Comparison of ENCODE assay signal across 1 cellular context in the genomic region with DNA sequence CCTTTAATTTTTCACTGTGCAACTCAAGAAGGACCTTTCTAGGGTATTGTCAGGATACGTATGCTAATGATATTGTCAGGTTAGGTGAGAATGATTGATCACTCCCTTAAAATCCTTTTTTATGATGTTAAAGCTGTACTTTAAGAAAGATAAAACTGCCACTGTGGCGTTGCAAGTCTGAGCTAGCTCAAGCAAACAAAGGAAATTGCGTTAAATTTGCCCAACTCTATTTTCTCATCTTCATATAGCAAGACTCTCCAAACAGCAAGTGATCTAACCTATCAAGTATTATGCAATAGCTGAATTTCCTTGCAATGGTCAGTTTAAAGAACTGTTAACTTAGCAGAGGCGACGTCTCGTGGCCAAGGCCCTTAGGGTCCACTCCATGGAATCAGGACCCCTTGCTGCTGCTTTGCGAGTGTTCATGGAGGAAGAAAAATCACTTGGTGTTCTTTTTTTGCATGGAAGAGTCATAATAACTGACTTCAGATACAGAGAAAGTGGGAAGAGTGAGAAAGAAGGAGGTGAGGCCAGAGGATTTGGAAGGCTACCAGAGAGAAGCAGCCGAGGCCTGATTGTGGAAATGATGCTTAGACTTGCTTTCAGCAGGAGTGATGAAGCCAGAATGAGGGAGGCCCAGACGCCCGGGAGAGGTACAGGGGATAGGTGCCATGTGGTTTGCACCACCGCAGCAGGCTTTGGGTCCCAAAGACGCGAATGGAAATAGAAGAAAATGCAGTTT.
TF ChIP-seq lines count a peak whose summit lies in the region.

No MANE protein-coding gene starts in this region.

TF ChIP-seq in GM12878, 131 proteins besides CTCF, POLR2A, EP300 and RAD21 (continued from another document):
- TF ChIP-seq, protein P1, sequence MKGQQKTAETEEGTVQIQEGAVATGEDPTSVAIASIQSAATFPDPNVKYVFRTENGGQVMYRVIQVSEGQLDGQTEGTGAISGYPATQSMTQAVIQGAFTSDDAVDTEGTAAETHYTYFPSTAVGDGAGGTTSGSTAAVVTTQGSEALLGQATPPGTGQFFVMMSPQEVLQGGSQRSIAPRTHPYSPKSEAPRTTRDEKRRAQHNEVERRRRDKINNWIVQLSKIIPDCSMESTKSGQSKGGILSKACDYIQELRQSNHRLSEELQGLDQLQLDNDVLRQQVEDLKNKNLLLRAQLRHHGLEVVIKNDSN (IDR thresholded peaks at IDR 0.05; ENCODE audit: borderline replicate concordance, extremely low read length, insufficient read depth, low read depth, low read length): no peak
- TF ChIP-seq SREBF2 (IDR thresholded peaks at IDR 0.05; ENCODE audit: low read length) (no peak), CHD1 (IDR thresholded peaks at IDR 0.05; ENCODE audit: low read depth, low read length) (0 out of 2 replicates have a peak, but pooled peaks have one; percentile 29), HDAC2 (IDR thresholded peaks at IDR 0.05) (no peak), SUZ12 (IDR thresholded peaks at IDR 0.05; ENCODE audit: unreplicated experiment) (no peak), RBBP5 (conservative IDR thresholded peaks at IDR 0.05) (no peak), SMAD5 (IDR thresholded peaks at IDR 0.05; ENCODE audit: low read depth) (no peak), SUPT20H (IDR thresholded peaks at IDR 0.05; ENCODE audit: borderline replicate concordance, control insufficient read depth, low read depth, low read length) (no peak), PML (IDR thresholded peaks at IDR 0.05; ENCODE audit: low read length) (no peak), WRNIP1 (IDR thresholded peaks at IDR 0.05; ENCODE audit: borderline replicate concordance, low read depth, low read length) (0 out of 2 replicates have a peak, but pooled peaks have one; percentile 14), RFX5 (IDR thresholded peaks at IDR 0.05; ENCODE audit: low read depth, low read length) (no peak), ATF7 (IDR thresholded peaks at IDR 0.05; ENCODE audit: low read depth) (no peak), MTA2 (IDR thresholded peaks at IDR 0.05; ENCODE audit: low read depth) (no peak), HCFC1 (IDR thresholded peaks at IDR 0.05; ENCODE audit: low read length) (no peak), ESRRA (IDR thresholded peaks at IDR 0.05; ENCODE audit: low read length) (no peak), SIN3A (IDR thresholded peaks at IDR 0.05; ENCODE audit: low read depth, low read length) (no peak), BRCA1 (IDR thresholded peaks at IDR 0.05; ENCODE audit: low read depth, low read length) (no peak), PBX3 (IDR thresholded peaks at IDR 0.05; ENCODE audit: insufficient replicate concordance, low read depth, low read length) (no peak), KAT2A (conservative IDR thresholded peaks at IDR 0.05; ENCODE audit: control insufficient read depth, low read depth, low read length) (no peak), HDGF (IDR thresholded peaks at IDR 0.05) (0 out of 2 replicates have a peak, but pooled peaks have one; percentile 36), CREM (IDR thresholded peaks at IDR 0.05; ENCODE audit: low read depth) (no peak), JUNB (IDR thresholded peaks at IDR 0.05) (no peak), ZNF274 (IDR thresholded peaks at IDR 0.05; ENCODE audit: insufficient read depth, insufficient read length) (no peak), ETV6 (conservative IDR thresholded peaks at IDR 0.05 in 1 of 2, IDR thresholded peaks at IDR 0.05 in 1 of 2; ENCODE audit: borderline replicate concordance in 1 of 2, low read depth in 1 of 2) (no peak)
- TF ChIP-seq, protein P2, sequence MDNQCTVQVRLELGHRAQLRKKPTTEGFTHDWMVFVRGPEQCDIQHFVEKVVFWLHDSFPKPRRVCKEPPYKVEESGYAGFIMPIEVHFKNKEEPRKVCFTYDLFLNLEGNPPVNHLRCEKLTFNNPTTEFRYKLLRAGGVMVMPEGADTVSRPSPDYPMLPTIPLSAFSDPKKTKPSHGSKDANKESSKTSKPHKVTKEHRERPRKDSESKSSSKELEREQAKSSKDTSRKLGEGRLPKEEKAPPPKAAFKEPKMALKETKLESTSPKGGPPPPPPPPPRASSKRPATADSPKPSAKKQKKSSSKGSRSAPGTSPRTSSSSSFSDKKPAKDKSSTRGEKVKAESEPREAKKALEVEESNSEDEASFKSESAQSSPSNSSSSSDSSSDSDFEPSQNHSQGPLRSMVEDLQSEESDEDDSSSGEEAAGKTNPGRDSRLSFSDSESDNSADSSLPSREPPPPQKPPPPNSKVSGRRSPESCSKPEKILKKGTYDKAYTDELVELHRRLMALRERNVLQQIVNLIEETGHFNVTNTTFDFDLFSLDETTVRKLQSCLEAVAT (IDR thresholded peaks at IDR 0.05): peak; percentile 66
- TF ChIP-seq, protein P3, sequence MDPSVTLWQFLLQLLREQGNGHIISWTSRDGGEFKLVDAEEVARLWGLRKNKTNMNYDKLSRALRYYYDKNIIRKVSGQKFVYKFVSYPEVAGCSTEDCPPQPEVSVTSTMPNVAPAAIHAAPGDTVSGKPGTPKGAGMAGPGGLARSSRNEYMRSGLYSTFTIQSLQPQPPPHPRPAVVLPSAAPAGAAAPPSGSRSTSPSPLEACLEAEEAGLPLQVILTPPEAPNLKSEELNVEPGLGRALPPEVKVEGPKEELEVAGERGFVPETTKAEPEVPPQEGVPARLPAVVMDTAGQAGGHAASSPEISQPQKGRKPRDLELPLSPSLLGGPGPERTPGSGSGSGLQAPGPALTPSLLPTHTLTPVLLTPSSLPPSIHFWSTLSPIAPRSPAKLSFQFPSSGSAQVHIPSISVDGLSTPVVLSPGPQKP (IDR thresholded peaks at IDR 0.05; ENCODE audit: low read depth, low read length): no peak
- TF ChIP-seq, protein P4, sequence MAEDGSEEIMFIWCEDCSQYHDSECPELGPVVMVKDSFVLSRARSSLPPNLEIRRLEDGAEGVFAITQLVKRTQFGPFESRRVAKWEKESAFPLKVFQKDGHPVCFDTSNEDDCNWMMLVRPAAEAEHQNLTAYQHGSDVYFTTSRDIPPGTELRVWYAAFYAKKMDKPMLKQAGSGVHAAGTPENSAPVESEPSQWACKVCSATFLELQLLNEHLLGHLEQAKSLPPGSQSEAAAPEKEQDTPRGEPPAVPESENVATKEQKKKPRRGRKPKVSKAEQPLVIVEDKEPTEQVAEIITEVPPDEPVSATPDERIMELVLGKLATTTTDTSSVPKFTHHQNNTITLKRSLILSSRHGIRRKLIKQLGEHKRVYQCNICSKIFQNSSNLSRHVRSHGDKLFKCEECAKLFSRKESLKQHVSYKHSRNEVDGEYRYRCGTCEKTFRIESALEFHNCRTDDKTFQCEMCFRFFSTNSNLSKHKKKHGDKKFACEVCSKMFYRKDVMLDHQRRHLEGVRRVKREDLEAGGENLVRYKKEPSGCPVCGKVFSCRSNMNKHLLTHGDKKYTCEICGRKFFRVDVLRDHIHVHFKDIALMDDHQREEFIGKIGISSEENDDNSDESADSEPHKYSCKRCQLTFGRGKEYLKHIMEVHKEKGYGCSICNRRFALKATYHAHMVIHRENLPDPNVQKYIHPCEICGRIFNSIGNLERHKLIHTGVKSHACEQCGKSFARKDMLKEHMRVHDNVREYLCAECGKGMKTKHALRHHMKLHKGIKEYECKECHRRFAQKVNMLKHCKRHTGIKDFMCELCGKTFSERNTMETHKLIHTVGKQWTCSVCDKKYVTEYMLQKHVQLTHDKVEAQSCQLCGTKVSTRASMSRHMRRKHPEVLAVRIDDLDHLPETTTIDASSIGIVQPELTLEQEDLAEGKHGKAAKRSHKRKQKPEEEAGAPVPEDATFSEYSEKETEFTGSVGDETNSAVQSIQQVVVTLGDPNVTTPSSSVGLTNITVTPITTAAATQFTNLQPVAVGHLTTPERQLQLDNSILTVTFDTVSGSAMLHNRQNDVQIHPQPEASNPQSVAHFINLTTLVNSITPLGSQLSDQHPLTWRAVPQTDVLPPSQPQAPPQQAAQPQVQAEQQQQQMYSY (CRISPR knock-in tag; IDR thresholded peaks at IDR 0.05): no peak
- TF ChIP-seq, protein P5, sequence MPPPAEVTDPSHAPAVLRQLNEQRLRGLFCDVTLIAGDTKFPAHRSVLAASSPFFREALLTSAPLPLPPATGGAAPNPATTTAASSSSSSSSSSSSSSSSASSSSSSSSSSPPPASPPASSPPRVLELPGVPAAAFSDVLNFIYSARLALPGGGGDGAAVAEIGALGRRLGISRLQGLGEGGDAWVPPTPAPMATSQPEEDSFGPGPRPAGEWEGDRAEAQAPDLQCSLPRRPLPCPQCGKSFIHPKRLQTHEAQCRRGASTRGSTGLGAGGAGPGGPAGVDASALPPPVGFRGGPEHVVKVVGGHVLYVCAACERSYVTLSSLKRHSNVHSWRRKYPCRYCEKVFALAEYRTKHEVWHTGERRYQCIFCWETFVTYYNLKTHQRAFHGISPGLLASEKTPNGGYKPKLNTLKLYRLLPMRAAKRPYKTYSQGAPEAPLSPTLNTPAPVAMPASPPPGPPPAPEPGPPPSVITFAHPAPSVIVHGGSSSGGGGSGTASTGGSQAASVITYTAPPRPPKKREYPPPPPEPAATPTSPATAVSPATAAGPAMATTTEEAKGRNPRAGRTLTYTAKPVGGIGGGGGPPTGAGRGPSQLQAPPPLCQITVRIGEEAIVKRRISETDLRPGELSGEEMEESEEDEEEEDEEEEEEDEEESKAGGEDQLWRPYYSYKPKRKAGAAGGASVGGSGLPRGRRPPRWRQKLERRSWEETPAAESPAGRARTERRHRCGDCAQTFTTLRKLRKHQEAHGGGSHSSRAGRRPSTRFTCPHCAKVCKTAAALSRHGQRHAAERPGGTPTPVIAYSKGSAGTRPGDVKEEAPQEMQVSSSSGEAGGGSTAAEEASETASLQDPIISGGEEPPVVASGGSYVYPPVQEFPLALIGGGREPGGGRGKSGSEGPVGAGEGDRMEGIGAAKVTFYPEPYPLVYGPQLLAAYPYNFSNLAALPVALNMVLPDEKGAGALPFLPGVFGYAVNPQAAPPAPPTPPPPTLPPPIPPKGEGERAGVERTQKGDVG (CRISPR knock-in tag; IDR thresholded peaks at IDR 0.05): no peak
- TF ChIP-seq, protein P6, sequence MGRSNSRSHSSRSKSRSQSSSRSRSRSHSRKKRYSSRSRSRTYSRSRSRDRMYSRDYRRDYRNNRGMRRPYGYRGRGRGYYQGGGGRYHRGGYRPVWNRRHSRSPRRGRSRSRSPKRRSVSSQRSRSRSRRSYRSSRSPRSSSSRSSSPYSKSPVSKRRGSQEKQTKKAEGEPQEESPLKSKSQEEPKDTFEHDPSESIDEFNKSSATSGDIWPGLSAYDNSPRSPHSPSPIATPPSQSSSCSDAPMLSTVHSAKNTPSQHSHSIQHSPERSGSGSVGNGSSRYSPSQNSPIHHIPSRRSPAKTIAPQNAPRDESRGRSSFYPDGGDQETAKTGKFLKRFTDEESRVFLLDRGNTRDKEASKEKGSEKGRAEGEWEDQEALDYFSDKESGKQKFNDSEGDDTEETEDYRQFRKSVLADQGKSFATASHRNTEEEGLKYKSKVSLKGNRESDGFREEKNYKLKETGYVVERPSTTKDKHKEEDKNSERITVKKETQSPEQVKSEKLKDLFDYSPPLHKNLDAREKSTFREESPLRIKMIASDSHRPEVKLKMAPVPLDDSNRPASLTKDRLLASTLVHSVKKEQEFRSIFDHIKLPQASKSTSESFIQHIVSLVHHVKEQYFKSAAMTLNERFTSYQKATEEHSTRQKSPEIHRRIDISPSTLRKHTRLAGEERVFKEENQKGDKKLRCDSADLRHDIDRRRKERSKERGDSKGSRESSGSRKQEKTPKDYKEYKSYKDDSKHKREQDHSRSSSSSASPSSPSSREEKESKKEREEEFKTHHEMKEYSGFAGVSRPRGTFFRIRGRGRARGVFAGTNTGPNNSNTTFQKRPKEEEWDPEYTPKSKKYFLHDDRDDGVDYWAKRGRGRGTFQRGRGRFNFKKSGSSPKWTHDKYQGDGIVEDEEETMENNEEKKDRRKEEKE (IDR thresholded peaks at IDR 0.05): no peak
- TF ChIP-seq, protein P7, sequence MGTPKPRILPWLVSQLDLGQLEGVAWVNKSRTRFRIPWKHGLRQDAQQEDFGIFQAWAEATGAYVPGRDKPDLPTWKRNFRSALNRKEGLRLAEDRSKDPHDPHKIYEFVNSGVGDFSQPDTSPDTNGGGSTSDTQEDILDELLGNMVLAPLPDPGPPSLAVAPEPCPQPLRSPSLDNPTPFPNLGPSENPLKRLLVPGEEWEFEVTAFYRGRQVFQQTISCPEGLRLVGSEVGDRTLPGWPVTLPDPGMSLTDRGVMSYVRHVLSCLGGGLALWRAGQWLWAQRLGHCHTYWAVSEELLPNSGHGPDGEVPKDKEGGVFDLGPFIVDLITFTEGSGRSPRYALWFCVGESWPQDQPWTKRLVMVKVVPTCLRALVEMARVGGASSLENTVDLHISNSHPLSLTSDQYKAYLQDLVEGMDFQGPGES (IDR thresholded peaks at IDR 0.05): no peak
